Comparison of ENCODE assay signal across 10 cellular contexts in the genomic region with DNA sequence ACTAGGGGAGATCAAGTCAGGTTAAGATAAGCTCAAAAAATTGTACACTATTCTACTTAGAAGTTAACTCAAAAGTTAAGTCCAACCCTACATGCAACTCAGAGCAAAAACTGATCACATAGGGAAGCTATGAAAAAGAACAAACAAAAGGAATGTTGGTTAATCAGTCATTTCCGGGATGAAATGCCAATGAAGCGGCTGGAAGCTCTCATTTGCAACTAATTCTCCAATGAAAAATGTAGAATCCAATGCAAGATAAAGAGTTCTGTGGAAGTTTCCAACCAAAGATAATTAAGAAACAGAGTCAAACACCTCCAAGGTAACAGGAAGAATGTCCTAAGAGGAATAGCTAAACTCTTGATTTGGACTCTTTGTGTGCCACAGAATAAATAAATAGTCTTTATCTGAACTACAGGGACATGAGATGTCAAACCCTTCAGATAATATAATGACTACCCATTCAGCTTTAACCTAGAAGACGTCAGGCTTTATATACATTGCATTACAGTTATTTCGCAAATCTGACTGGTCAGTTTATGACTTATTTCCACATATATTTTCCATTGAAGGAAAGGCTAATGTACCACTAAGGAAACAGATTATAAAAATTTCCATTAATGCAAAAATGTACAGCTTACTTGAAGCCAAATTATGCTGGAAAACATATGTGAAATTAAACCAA. TPM values are rescaled to one million over a fixed set of nuclear protein-coding genes. Genes with fewer than 3 reads are reported as not detected.
DNase-seq lines count a peak whose midpoint lies in the region; ATAC-seq, FAIRE-seq and TF ChIP-seq lines count a peak whose summit lies in the region.
"Had no signal": no experiment of that assay in that cellular context is flagged by ENCODE, and none has a peak within 500 bp of the region (broad histone marks: within the 10 kb centered on the region; RNA-seq: fewer than 3 reads in every experiment).

No MANE protein-coding gene starts in this region.

- no peak overlapping the region for H3K4me3 Mint-ChIP-seq in type B pancreatic cell

- H2AFZ ChIP-seq in SK-N-SH (ENCODE audit: low read depth): no peak overlapping the region

- peaks cover 81% of the 10 kb centered on the region for H3K79me2 ChIP-seq in SK-N-SH (ENCODE audit: insufficient read depth)

- peaks cover 9% of the 10 kb centered on the region for H3K36me3 Mint-ChIP-seq in type B pancreatic cell

- peak overlapping the region; percentile 26 for H3K4me2 ChIP-seq in SK-N-SH

- H3K27me3 Mint-ChIP-seq in type B pancreatic cell: no peaks in the 10 kb centered on the region

- H3K27ac Mint-ChIP-seq in type B pancreatic cell: no peak overlapping the region

- H3K27ac ChIP-seq in SK-N-SH (ENCODE audit: low read depth in 2 of 2, low read length in 1 of 2) (peak overlapping the region; percentile 46 to 53; a peak in 3 of 4 replicates), tibial artery (peak overlapping the region; percentile 79 to 80)

- H3K9me2 ChIP-seq in SK-N-SH: no peaks in the 10 kb centered on the region

- H3K4me3 ChIP-seq in SK-N-SH (ENCODE audit: low read depth in 2 of 2, low read length in 1 of 2): no peak overlapping the region
- H3K4me3 ChIP-seq in bronchial epithelial cell (ENCODE audit: low read depth, low read length): no peak overlapping the region
- H3K4me3 ChIP-seq in tibial artery: peak overlapping the region; percentile 43 to 49

- no peak for TF ChIP-seq EP300 in SK-N-SH (IDR thresholded peaks at IDR 0.05; ENCODE audit: borderline replicate concordance in 1 of 2, low read depth in 1 of 2, low read length in 1 of 2)

- 92% methylated on average over 4 of the region's 4 CpGs for WGBS in SK-N-SH (ENCODE audit: low lambda C conversion rate)

- H3K27me3 ChIP-seq in SK-N-SH (ENCODE audit: insufficient read depth) (no peaks in the 10 kb centered on the region), bronchial epithelial cell (ENCODE audit: control insufficient read depth, insufficient read depth, low read length) (no peaks in the 10 kb centered on the region), tibial artery (no peaks in the 10 kb centered on the region)

- CTCF ChIA-PET in SK-N-SH (lab: Yijun Ruan, JAX): interaction anchor here (1.2 to 6.6 kb wide), 7 partner anchors 9 to 161 kb away, joined by 3 to 39 read pairs (median 5); no protein-coding TSS in a partner anchor

- no peak overlapping the region for H3K9ac ChIP-seq in SK-N-SH

- no peaks in the 10 kb centered on the region; the same call in 1 of the 2 replicates for H4K20me1 ChIP-seq in SK-N-SH (ENCODE audit: insufficient read depth)

- H3K4me1 Mint-ChIP-seq in type B pancreatic cell (ENCODE audit: unreplicated experiment): peaks cover 16% of the 10 kb centered on the region

- ATAC-seq in SK-N-SH treated with all-trans-retinoic acid at 6 μM for 48 hours: no peak
- ATAC-seq in left lobe of liver: peak; percentile 32

- no peak for FAIRE-seq in bronchial epithelial cell (lab: Jason Lieb, UNC)

- H3K4me1 ChIP-seq in SK-N-SH (ENCODE audit: control insufficient read depth in 1 of 2, insufficient read depth in 2 of 2, low read depth in 1 of 2, low read length in 1 of 2) (peaks cover 6 to 66% of the 10 kb centered on the region in 2 experiments), tibial artery (peaks cover 0 to 75% (median 16%) of the 10 kb centered on the region in 4 donors)

- no peaks in the 10 kb centered on the region for H3K9me3 Mint-ChIP-seq in type B pancreatic cell

- DNase-seq in SK-N-SH: no peak
- peak; percentile 74 for DNase-seq in bronchial epithelial cell (ENCODE audit: low read depth)
- no peak for DNase-seq in left lobe of liver (ENCODE audit: low spot score)
- DNase-seq in tibial artery: no peak
- no peak for DNase-seq in type B pancreatic cell (ENCODE audit: extremely low spot score, unreplicated experiment)
- DNase-seq in NAMALWA (ENCODE audit: low spot score): no peak
- no peak for DNase-seq in posterior vena cava (ENCODE audit: low spot score)
- DNase-seq: effector CD4-positive, alpha-beta T cell; nucleus accumbens had no signal

- H3F3A ChIP-seq in SK-N-SH (replicated peaks; ENCODE audit: insufficient read depth): peaks cover 35% of the 10 kb centered on the region

- H3K9me3 ChIP-seq in SK-N-SH: no peaks in the 10 kb centered on the region
- H3K9me3 ChIP-seq in tibial artery: no peaks in the 10 kb centered on the region

- POLR2A ChIA-PET in SK-N-SH (lab: Yijun Ruan, JAX): no interaction called here

- intact Hi-C loops in tibial artery (cut with DNase I; ENCODE audit: low total_unique reads): no loop called here
- intact Hi-C loops in posterior vena cava (cut with DNase I): loop anchor here in 1 of 2 donors (10.0 kb wide), 1 partner anchor 46 kb away; a partner anchor contains a TSS

- TF ChIP-seq RAD21 in SK-N-SH (IDR thresholded peaks at IDR 0.05; ENCODE audit: low read length): no peak

- H3K36me3 ChIP-seq in SK-N-SH (replicated peaks in 1 of 2; ENCODE audit: control insufficient read depth in 1 of 2, insufficient read depth in 2 of 2, low read length in 1 of 2) (peaks cover 0 to 38% of the 10 kb centered on the region in 2 experiments), bronchial epithelial cell (ENCODE audit: control insufficient read depth, insufficient read depth, low read length) (no peaks in the 10 kb centered on the region), tibial artery (no peaks in the 10 kb centered on the region)

- TF ChIP-seq CTCF in SK-N-SH (IDR thresholded peaks at IDR 0.05): no peak
- TF ChIP-seq CTCF in bronchial epithelial cell (IDR thresholded peaks at IDR 0.05; ENCODE audit: insufficient read depth, low read length, severe bottlenecking): no peak
- TF ChIP-seq CTCF in tibial artery (IDR thresholded peaks at IDR 0.05): no peak
- no peak for TF ChIP-seq CTCF in type B pancreatic cell (conservative IDR thresholded peaks at IDR 0.05)

TF ChIP-seq in SK-N-SH, 30 proteins besides CTCF, POLR2A, EP300 and RAD21 (continues in another document):
- TF ChIP-seq MXI1 (IDR thresholded peaks at IDR 0.05; ENCODE audit: low read depth, low read length): no peak
- no peak for TF ChIP-seq JUND (IDR thresholded peaks at IDR 0.05)
- no peak for TF ChIP-seq MEF2A (IDR thresholded peaks at IDR 0.05; ENCODE audit: borderline replicate concordance, low read depth)
- no peak for TF ChIP-seq NRF1 (IDR thresholded peaks at IDR 0.05; ENCODE audit: low read depth, low read length)
- TF ChIP-seq, protein P1, sequence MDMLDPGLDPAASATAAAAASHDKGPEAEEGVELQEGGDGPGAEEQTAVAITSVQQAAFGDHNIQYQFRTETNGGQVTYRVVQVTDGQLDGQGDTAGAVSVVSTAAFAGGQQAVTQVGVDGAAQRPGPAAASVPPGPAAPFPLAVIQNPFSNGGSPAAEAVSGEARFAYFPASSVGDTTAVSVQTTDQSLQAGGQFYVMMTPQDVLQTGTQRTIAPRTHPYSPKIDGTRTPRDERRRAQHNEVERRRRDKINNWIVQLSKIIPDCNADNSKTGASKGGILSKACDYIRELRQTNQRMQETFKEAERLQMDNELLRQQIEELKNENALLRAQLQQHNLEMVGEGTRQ (IDR thresholded peaks at IDR 0.05; ENCODE audit: borderline replicate concordance, low read depth, low read length): no peak
- no peak for TF ChIP-seq GATA2 (CRISPR knock-in tag; IDR thresholded peaks at IDR 0.05)
- TF ChIP-seq FOSL2 (IDR thresholded peaks at IDR 0.05; ENCODE audit: borderline replicate concordance, low read depth): 0 out of 2 replicates have a peak, but pooled peaks have one; percentile 6

TF ChIP-seq in SK-N-SH treated with all-trans-retinoic acid at 6 μM for 48 hours, 23 proteins besides CTCF, POLR2A, EP300 and RAD21:
- no peak for TF ChIP-seq TCF4 (CRISPR knock-in tag; IDR thresholded peaks at IDR 0.05; ENCODE audit: borderline replicate concordance)
- no peak for TF ChIP-seq ZC3H10 (CRISPR knock-in tag; IDR thresholded peaks at IDR 0.05)
- TF ChIP-seq, protein P2, sequence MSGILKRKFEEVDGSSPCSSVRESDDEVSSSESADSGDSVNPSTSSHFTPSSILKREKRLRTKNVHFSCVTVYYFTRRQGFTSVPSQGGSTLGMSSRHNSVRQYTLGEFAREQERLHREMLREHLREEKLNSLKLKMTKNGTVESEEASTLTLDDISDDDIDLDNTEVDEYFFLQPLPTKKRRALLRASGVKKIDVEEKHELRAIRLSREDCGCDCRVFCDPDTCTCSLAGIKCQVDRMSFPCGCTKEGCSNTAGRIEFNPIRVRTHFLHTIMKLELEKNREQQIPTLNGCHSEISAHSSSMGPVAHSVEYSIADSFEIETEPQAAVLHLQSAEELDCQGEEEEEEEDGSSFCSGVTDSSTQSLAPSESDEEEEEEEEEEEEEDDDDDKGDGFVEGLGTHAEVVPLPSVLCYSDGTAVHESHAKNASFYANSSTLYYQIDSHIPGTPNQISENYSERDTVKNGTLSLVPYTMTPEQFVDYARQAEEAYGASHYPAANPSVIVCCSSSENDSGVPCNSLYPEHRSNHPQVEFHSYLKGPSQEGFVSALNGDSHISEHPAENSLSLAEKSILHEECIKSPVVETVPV (CRISPR knock-in tag; IDR thresholded peaks at IDR 0.05): no peak
- TF ChIP-seq SNAI2 (CRISPR knock-in tag; IDR thresholded peaks at IDR 0.05): no peak
- TF ChIP-seq ZFP30 (CRISPR knock-in tag; IDR thresholded peaks at IDR 0.05): no peak
TF ChIP-seq in SK-N-SH treated with all-trans-retinoic acid at 6 μM for 48 hours: peak in this region for 0.

RNA-seq across cellular contexts. Expression of a gene that starts 48.0 kb away (rescaled TPM):
- polyA plus RNA-seq in SK-N-SH (2012; rRNA removed): 64.3 and 64.5 TPM in 2 replicates
- 52.4 and 54.5 TPM in 2 replicates for polyA plus RNA-seq in SK-N-SH (2012; cell fraction: cytosol; rRNA removed)
- polyA plus RNA-seq in SK-N-SH (2012; cell fraction: nucleus; rRNA removed): 282 and 332 TPM in 2 replicates
- total RNA-seq in bronchial epithelial cell (450 and 628 TPM in 2 replicates), left lobe of liver (86.5 TPM), type B pancreatic cell (ENCODE audit: low replicate concordance) (116 and 139 TPM in 2 replicates), posterior vena cava (100 to 1,000 TPM; 473 to 630 TPM)

Comparison
In these comparisons a context has a peak if more than half of its experiments do, and no peak if none do; other contexts are left out.
1. H3K4me3 ChIP-seq: peak in tibial artery (2 of 2); none in SK-N-SH (0 of 2) and bronchial epithelial cell (single experiment).